In genomic region chr20:50423758-50424157, GRCh38 we compare ENCODE assay signal across 2 cellular contexts.
TF ChIP-seq lines count a peak whose summit lies in the region.

No MANE protein-coding gene starts in this region.

TF ChIP-seq in liver, 16 proteins besides CTCF, POLR2A, EP300 and RAD21 (continued from another document):
- TF ChIP-seq MAX (IDR thresholded peaks at IDR 0.05) (no peak), TAF1 (conservative IDR thresholded peaks at IDR 0.05) (no peak), REST (IDR thresholded peaks at IDR 0.05) (no peak), NR2F2 (IDR thresholded peaks at IDR 0.05) (no peak), HNF4G (IDR thresholded peaks at IDR 0.05) (no peak), JUND (IDR thresholded peaks at IDR 0.05) (no peak), FOXA1 (IDR thresholded peaks at IDR 0.05) (no peak), EGR1 (IDR thresholded peaks at IDR 0.05; ENCODE audit: low read depth in 2 of 2) (no peak), FOXA2 (IDR thresholded peaks at IDR 0.05) (no peak), YY1 (IDR thresholded peaks at IDR 0.05) (no peak), ZBTB33 (IDR thresholded peaks at IDR 0.05) (no peak), HNF4A (conservative IDR thresholded peaks at IDR 0.05) (no peak)

TF ChIP-seq in WTC11, 78 proteins besides CTCF, POLR2A, EP300 and RAD21 (continued from another document):
- no peak for TF ChIP-seq USF1 (CRISPR knock-in tag; IDR thresholded peaks at IDR 0.05)
- no peak for TF ChIP-seq NR3C1 (CRISPR knock-in tag; conservative IDR thresholded peaks at IDR 0.05; ENCODE audit: low read depth)
- no peak for TF ChIP-seq ZNF219 (CRISPR knock-in tag; IDR thresholded peaks at IDR 0.05; ENCODE audit: borderline replicate concordance)
- TF ChIP-seq HMGA2 (CRISPR knock-in tag; IDR thresholded peaks at IDR 0.05), result no peak
- no peak for TF ChIP-seq ZNF671 (CRISPR knock-in tag; IDR thresholded peaks at IDR 0.05)
- TF ChIP-seq MLX (CRISPR knock-in tag; IDR thresholded peaks at IDR 0.05), result no peak
- TF ChIP-seq SMAD4 (CRISPR knock-in tag; IDR thresholded peaks at IDR 0.05), result no peak
- TF ChIP-seq NFYB (CRISPR knock-in tag; conservative IDR thresholded peaks at IDR 0.05; ENCODE audit: low read depth), result no peak
- no peak for TF ChIP-seq TEAD4 (CRISPR knock-in tag; IDR thresholded peaks at IDR 0.05)
- TF ChIP-seq NFE2L1 (CRISPR knock-in tag; IDR thresholded peaks at IDR 0.05), result no peak
- TF ChIP-seq ZNF317 (CRISPR knock-in tag; IDR thresholded peaks at IDR 0.05; ENCODE audit: borderline replicate concordance, low read depth), result no peak
- TF ChIP-seq ZNF138 (CRISPR knock-in tag; conservative IDR thresholded peaks at IDR 0.05), result no peak
- no peak for TF ChIP-seq ZBTB21 (CRISPR knock-in tag; IDR thresholded peaks at IDR 0.05; ENCODE audit: borderline replicate concordance)
- no peak for TF ChIP-seq ZNF425 (CRISPR knock-in tag; conservative IDR thresholded peaks at IDR 0.05)
- TF ChIP-seq ZNF281 (CRISPR knock-in tag; IDR thresholded peaks at IDR 0.05), result no peak
- TF ChIP-seq E2F4 (CRISPR knock-in tag; IDR thresholded peaks at IDR 0.05; ENCODE audit: borderline replicate concordance, low read depth), result no peak
TF ChIP-seq in WTC11: peak in this region for 0.
